Comparison of ENCODE assay signal across 2 cellular contexts in genomic region chr10:72310636-72311035, GRCh38.
TF ChIP-seq lines count a peak whose summit lies in the region.

No MANE protein-coding gene starts in this region.

TF ChIP-seq in K562, 482 proteins besides CTCF, POLR2A, EP300 and RAD21:
- TF ChIP-seq CREM (IDR thresholded peaks at IDR 0.05; ENCODE audit: low read depth) (no peak), MYC (IDR thresholded peaks at IDR 0.05; ENCODE audit: low read depth, low read length) (no peak), MYC (CRISPR knock-in tag; IDR thresholded peaks at IDR 0.05; ENCODE audit: borderline replicate concordance, low read depth) (peak; percentile 32; the same call in 1 of the 2 replicates), ZNF699 (CRISPR knock-in tag; IDR thresholded peaks at IDR 0.05; ENCODE audit: insufficient replicate concordance) (no peak), CEBPG (CRISPR knock-in tag; IDR thresholded peaks at IDR 0.05) (0 out of 2 replicates have a peak, but pooled peaks have one; percentile 12), CEBPG (tag; conservative IDR thresholded peaks at IDR 0.05 in 1 of 2, IDR thresholded peaks at IDR 0.05 in 1 of 2) (no peak), KDM2B (CRISPR knock-in tag; IDR thresholded peaks at IDR 0.05) (0 out of 2 replicates have a peak, but pooled peaks have one; percentile 26), ZNF133 (CRISPR knock-in tag; IDR thresholded peaks at IDR 0.05) (no peak)
- TF ChIP-seq, protein P1, sequence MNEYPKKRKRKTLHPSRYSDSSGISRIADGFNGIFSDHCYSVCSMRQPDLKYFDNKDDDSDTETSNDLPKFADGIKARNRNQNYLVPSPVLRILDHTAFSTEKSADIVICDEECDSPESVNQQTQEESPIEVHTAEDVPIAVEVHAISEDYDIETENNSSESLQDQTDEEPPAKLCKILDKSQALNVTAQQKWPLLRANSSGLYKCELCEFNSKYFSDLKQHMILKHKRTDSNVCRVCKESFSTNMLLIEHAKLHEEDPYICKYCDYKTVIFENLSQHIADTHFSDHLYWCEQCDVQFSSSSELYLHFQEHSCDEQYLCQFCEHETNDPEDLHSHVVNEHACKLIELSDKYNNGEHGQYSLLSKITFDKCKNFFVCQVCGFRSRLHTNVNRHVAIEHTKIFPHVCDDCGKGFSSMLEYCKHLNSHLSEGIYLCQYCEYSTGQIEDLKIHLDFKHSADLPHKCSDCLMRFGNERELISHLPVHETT (CRISPR knock-in tag; conservative IDR thresholded peaks at IDR 0.05 in 1 of 2, IDR thresholded peaks at IDR 0.05 in 1 of 2) = 0 out of 4 replicates have a peak, but pooled peaks of 1 of the 2 experiments have one; percentile 4
- TF ChIP-seq, protein P2, sequence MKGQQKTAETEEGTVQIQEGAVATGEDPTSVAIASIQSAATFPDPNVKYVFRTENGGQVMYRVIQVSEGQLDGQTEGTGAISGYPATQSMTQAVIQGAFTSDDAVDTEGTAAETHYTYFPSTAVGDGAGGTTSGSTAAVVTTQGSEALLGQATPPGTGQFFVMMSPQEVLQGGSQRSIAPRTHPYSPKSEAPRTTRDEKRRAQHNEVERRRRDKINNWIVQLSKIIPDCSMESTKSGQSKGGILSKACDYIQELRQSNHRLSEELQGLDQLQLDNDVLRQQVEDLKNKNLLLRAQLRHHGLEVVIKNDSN (CRISPR knock-in tag; IDR thresholded peaks at IDR 0.05) = peak; percentile 33

TF ChIP-seq in HepG2, 621 proteins besides CTCF, POLR2A, EP300 and RAD21:
- TF ChIP-seq TGIF2 (CRISPR knock-in tag; IDR thresholded peaks at IDR 0.05) (no peak), MTERF4 (CRISPR knock-in tag; IDR thresholded peaks at IDR 0.05) (no peak), ZBTB7B (CRISPR knock-in tag; IDR thresholded peaks at IDR 0.05) (no peak), ATF6 (CRISPR knock-in tag; conservative IDR thresholded peaks at IDR 0.05) (no peak), KLF16 (CRISPR knock-in tag; IDR thresholded peaks at IDR 0.05) (no peak)
